In the genomic region with DNA sequence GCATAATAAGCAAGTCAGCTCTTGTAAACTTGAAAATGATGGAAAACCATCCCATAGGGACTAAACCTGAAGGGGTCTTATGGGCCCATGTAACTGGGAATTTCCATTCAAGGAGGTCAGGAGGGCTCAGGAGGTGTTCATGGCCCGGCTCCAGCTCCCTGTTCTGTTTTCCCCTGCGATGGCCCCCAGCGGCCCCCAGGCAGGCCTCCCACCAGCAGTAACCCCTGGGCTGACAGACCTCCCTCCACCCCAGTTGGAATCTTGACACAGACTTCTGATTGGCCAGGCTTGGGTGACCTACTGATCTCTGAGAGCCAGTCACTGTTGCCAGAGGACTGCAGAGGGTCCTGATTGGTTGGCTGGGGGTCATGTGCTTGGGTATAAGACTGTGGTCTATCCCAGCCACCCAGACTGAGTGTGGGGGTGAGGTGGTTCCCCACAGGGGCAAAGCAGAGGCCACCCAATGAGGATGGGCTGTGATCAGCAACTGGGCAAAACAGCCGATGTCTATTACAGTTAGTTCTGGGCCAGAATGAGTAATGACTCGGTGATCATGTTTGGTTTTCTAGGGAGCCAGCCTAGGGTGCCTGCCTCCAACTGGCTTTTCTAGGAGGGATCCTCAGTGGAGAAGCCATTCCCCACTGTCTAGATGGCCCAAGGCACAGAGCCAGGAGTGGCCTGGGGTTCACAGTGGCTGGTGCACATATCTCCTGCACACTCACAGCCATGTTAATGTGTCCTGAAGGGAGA, we compare ENCODE assay signal across 1 cellular context.
A peak's percentile ranks its signal among the peaks of the same experiment; 100 is the strongest.
TF ChIP-seq lines count a peak whose summit lies in the region.

No MANE protein-coding gene starts in this region.

TF ChIP-seq in IMR-90, 13 proteins besides CTCF, POLR2A, EP300 and RAD21:
- TF ChIP-seq FOS (IDR thresholded peaks at IDR 0.05; ENCODE audit: low read depth, low read length) (no peak), MXI1 (IDR thresholded peaks at IDR 0.05; ENCODE audit: borderline replicate concordance, low read depth, low read length) (no peak), MAFK (IDR thresholded peaks at IDR 0.05; ENCODE audit: low read depth, low read length) (no peak), RFX5 (IDR thresholded peaks at IDR 0.05; ENCODE audit: low read depth, low read length) (0 out of 2 replicates have a peak, but pooled peaks have one; percentile 20), BHLHE40 (IDR thresholded peaks at IDR 0.05; ENCODE audit: low read depth, low read length) (no peak), CEBPB (IDR thresholded peaks at IDR 0.05; ENCODE audit: low read depth, low read length) (no peak)
- TF ChIP-seq, protein P1, sequence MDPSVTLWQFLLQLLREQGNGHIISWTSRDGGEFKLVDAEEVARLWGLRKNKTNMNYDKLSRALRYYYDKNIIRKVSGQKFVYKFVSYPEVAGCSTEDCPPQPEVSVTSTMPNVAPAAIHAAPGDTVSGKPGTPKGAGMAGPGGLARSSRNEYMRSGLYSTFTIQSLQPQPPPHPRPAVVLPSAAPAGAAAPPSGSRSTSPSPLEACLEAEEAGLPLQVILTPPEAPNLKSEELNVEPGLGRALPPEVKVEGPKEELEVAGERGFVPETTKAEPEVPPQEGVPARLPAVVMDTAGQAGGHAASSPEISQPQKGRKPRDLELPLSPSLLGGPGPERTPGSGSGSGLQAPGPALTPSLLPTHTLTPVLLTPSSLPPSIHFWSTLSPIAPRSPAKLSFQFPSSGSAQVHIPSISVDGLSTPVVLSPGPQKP (IDR thresholded peaks at IDR 0.05; ENCODE audit: borderline replicate concordance, low read depth, low read length) = no peak
- TF ChIP-seq, protein P2, sequence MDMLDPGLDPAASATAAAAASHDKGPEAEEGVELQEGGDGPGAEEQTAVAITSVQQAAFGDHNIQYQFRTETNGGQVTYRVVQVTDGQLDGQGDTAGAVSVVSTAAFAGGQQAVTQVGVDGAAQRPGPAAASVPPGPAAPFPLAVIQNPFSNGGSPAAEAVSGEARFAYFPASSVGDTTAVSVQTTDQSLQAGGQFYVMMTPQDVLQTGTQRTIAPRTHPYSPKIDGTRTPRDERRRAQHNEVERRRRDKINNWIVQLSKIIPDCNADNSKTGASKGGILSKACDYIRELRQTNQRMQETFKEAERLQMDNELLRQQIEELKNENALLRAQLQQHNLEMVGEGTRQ (IDR thresholded peaks at IDR 0.05; ENCODE audit: low read depth, low read length) = peak; percentile 67
